ENCODE assay signal across 1 cellular context in genomic region chr1:51241119-51241518, GRCh38.
A peak's percentile ranks its signal among the peaks of the same experiment; 100 is the strongest.
TF ChIP-seq lines count a peak whose summit lies in the region.

No MANE protein-coding gene starts in this region.

TF ChIP-seq in K562, 482 proteins besides CTCF, POLR2A, EP300 and RAD21:
- TF ChIP-seq ZNF121 (CRISPR knock-in tag; conservative IDR thresholded peaks at IDR 0.05), result peak; percentile 28; the same call in 1 of the 2 replicates
- TF ChIP-seq ID3 (CRISPR knock-in tag; IDR thresholded peaks at IDR 0.05), result no peak
- no peak for TF ChIP-seq ID3 (tag; IDR thresholded peaks at IDR 0.05)
TF ChIP-seq in K562: peak in this region for 1.
